ENCODE assay signal across 18 cellular contexts in genomic region chr12:26869908-26870459, GRCh38. TPM values are rescaled to one million over a fixed set of nuclear protein-coding genes. Genes with fewer than 3 reads are reported as not detected.
DNase-seq lines count a peak whose midpoint lies in the region; ATAC-seq and TF ChIP-seq lines count a peak whose summit lies in the region.
"Had no signal": no experiment of that assay in that cellular context is flagged by ENCODE, and none has a peak within 500 bp of the region (broad histone marks: within the 10 kb centered on the region; RNA-seq: fewer than 3 reads in every experiment).

No MANE protein-coding gene starts in this region.

- H3K9me3 ChIP-seq in mammary epithelial cell (replicated peaks; ENCODE audit: insufficient read depth, low read length), result no peaks in the 10 kb centered on the region
- no peaks in the 10 kb centered on the region for H3K9me3 ChIP-seq in naive thymus-derived CD4-positive, alpha-beta T cell (ENCODE audit: control insufficient read depth in 2 of 3, low read length in 3 of 3)
- H3K9me3 ChIP-seq in CD4-positive, alpha-beta T cell (ENCODE audit: control insufficient read depth, low read length), result no peaks in the 10 kb centered on the region
- H3K9me3 ChIP-seq: sigmoid colon, upper lobe of right lung had no signal

- in situ Hi-C loops in mammary epithelial cell (cut with MboI; ENCODE audit: low sequenced_read_pairs in 2 of 2), result no loop called here

- H3K4me2 ChIP-seq in KMS-11 (peak overlapping the region; percentile 93), mammary epithelial cell (ENCODE audit: insufficient read depth, low read depth, low read length) (peak overlapping the region; percentile 78)

- DNase-seq in NCI-H146 (lab: John Stamatoyannopoulos, UW) (peak; percentile 35), NCI-H146 treated with DMSO at 0.1 percent for 48 hours (lab: John Stamatoyannopoulos, UW; ENCODE audit: unreplicated experiment) (no peak), mammary epithelial cell (no peak), epidermal melanocyte (ENCODE audit: insufficient read length, low spot score) (no peak), NCI-H1105 (lab: John Stamatoyannopoulos, UW) (no peak)
- no peak for DNase-seq in naive thymus-derived CD4-positive, alpha-beta T cell
- DNase-seq in CD4-positive, alpha-beta T cell, result no peak
- DNase-seq: 8988T; activated CD4-positive, alpha-beta T cell treated with anti-CD3 and anti-CD28 coated beads, Interleukin-2, amount 50 U/mL, for 48 hours; amniotic stem cell; IMR-90; NCI-H1417 treated with DMSO at 0.1 percent for 48 hours; stimulated activated CD4-positive, alpha-beta T cell treated with anti-CD3 and anti-CD28 coated beads, Interleukin-4, amount 100 ng/mL, for 24 hours had no signal

- H3K4me1 ChIP-seq in KMS-11 (ENCODE audit: low read depth, poor library complexity, severe bottlenecking), result peaks cover 73% of the 10 kb centered on the region
- H3K4me1 ChIP-seq in mammary epithelial cell (ENCODE audit: insufficient read depth, low read length), result peaks cover 15% of the 10 kb centered on the region
- peaks cover 4 to 11% of the 10 kb centered on the region in 2 donors for H3K4me1 ChIP-seq in naive thymus-derived CD4-positive, alpha-beta T cell (ENCODE audit: control insufficient read depth in 2 of 2, insufficient read depth in 2 of 2, low read length in 2 of 2)

- CTCF ChIA-PET in mammary epithelial cell (lab: Charles Lee; ENCODE audit: low non-redundant PET), result interaction anchor here (1.1 kb wide), 1 partner anchor 15 kb away, joined by 3 read pairs; no protein-coding TSS in a partner anchor
- CTCF ChIA-PET in naive thymus-derived CD4-positive, alpha-beta T cell (lab: Charles Lee), result no interaction called here
- CTCF ChIA-PET in CD4-positive, alpha-beta T cell (lab: Charles Lee), result no interaction called here

- H3K36me3 Mint-ChIP-seq in naive thymus-derived CD4-positive, alpha-beta T cell, result peaks cover 0 to 6% (median 0%) of the 10 kb centered on the region in 5 donors
- no peaks in the 10 kb centered on the region for H3K36me3 Mint-ChIP-seq in CD4-positive, alpha-beta T cell (ENCODE audit: low read depth)
- H3K36me3 Mint-ChIP-seq: natural killer cell treated with Interleukin-12 subunit alpha and Interleukin-12 subunit beta and Interleukin-15 and Interleukin-18, amount 100 ng/mL, for 72 hours had no signal

- H3K27ac ChIP-seq in KMS-11 (peak overlapping the region; percentile 51; the same call in 1 of the 2 replicates), mammary epithelial cell (ENCODE audit: insufficient read depth, low read depth, low read length) (no peak overlapping the region)
- no peak overlapping the region for H3K27ac ChIP-seq in naive thymus-derived CD4-positive, alpha-beta T cell (ENCODE audit: low read depth, low read length)
- no peak overlapping the region for H3K27ac ChIP-seq in CD4-positive, alpha-beta T cell (ENCODE audit: low read depth, low read length)

- no peak overlapping the region for H3K27ac Mint-ChIP-seq in naive thymus-derived CD4-positive, alpha-beta T cell
- no peak overlapping the region for H3K27ac Mint-ChIP-seq in CD4-positive, alpha-beta T cell
- H3K27ac Mint-ChIP-seq: activated T-helper 1 cell treated with anti-CD3 and anti-CD28 coated beads, Interleukin-12 subunit alpha, Interleukin-12 subunit beta, Interleukin-2, Interleukin-4 antibody, amounts not matched to agents 30 ng/mL and 10 ng/mL and 1 ng/mL, durations not matched to agents 14 hours and 24 hours and 36 hours had no signal

- no peaks in the 10 kb centered on the region for H4K20me1 ChIP-seq in KMS-11 (ENCODE audit: insufficient read depth)
- H4K20me1 ChIP-seq in mammary epithelial cell (ENCODE audit: insufficient read depth, low read length), result no peaks in the 10 kb centered on the region

- POLR2A ChIA-PET in naive thymus-derived CD4-positive, alpha-beta T cell (lab: Charles Lee), result no interaction called here
- POLR2A ChIA-PET in CD4-positive, alpha-beta T cell (lab: Charles Lee), result no interaction called here

- dilution Hi-C loops in mammary epithelial cell (cut with HindIII; ENCODE audit: low sequenced_read_pairs), result no loop called here

- WGBS in mammary epithelial cell (ENCODE audit: low coverage, missing lambda C conversion rate), result 32% methylated on average over 6 of the region's 6 CpGs

- H3K36me3 ChIP-seq in KMS-11 (ENCODE audit: insufficient read depth) (no peaks in the 10 kb centered on the region), mammary epithelial cell (ENCODE audit: insufficient read depth, low read length) (no peaks in the 10 kb centered on the region)
- no peaks in the 10 kb centered on the region for H3K36me3 ChIP-seq in naive thymus-derived CD4-positive, alpha-beta T cell (ENCODE audit: control insufficient read depth in 2 of 3, insufficient read depth in 3 of 3, low read length in 3 of 3)
- H3K36me3 ChIP-seq: sigmoid colon, upper lobe of right lung had no signal

- peaks cover 0 to 2% (median 0%) of the 10 kb centered on the region in 11 donors for H3K9me3 Mint-ChIP-seq in naive thymus-derived CD4-positive, alpha-beta T cell
- no peaks in the 10 kb centered on the region for H3K9me3 Mint-ChIP-seq in CD4-positive, alpha-beta T cell
- H3K9me3 Mint-ChIP-seq: activated T-helper 1 cell treated with anti-CD3 and anti-CD28 coated beads, Interleukin-12 subunit alpha, Interleukin-12 subunit beta, Interleukin-2, Interleukin-4 antibody, amounts not matched to agents 30 ng/mL and 10 ng/mL and 1 ng/mL, durations not matched to agents 14 hours and 24 hours and 36 hours; natural killer cell treated with Interleukin-12 subunit alpha and Interleukin-12 subunit beta and Interleukin-15 and Interleukin-18, amount 100 ng/mL, for 72 hours had no signal

- H2AFZ ChIP-seq in KMS-11 (ENCODE audit: low read depth) (peak overlapping the region; percentile 55; the same call in 1 of the 2 replicates), mammary epithelial cell (ENCODE audit: low read depth, low read length) (peak overlapping the region; percentile 86)

- no TSS peak for BruUV-seq in mammary epithelial cell (replicated peaks; lab: Mats Ljungman, UMichigan)

- H3K27me3 Mint-ChIP-seq in naive thymus-derived CD4-positive, alpha-beta T cell, result peaks cover 0 to 21% (median 9%) of the 10 kb centered on the region in 5 donors
- no peaks in the 10 kb centered on the region for H3K27me3 Mint-ChIP-seq in CD4-positive, alpha-beta T cell

- intact Hi-C loops in mammary epithelial cell (cut with micrococcal nuclease), result no loop called here
- intact Hi-C loops in naive thymus-derived CD4-positive, alpha-beta T cell (cut with micrococcal nuclease), result no loop called here
- intact Hi-C loops in CD4-positive, alpha-beta T cell (cut with DNase I, micrococcal nuclease), result no loop called here

- peaks cover 19 to 29% (median 20%) of the 10 kb centered on the region in 7 donors for H3K4me1 Mint-ChIP-seq in naive thymus-derived CD4-positive, alpha-beta T cell
- H3K4me1 Mint-ChIP-seq in CD4-positive, alpha-beta T cell (ENCODE audit: low read depth), result peaks cover 24% of the 10 kb centered on the region

- H3K79me2 ChIP-seq in KMS-11 (ENCODE audit: insufficient read depth, low read depth), result no peaks in the 10 kb centered on the region
- H3K79me2 ChIP-seq in mammary epithelial cell (ENCODE audit: insufficient read depth, low read length), result no peaks in the 10 kb centered on the region

- no peak overlapping the region for H3K4me3 Mint-ChIP-seq in naive thymus-derived CD4-positive, alpha-beta T cell
- H3K4me3 Mint-ChIP-seq in CD4-positive, alpha-beta T cell, result no peak overlapping the region
- H3K4me3 Mint-ChIP-seq: activated T-helper 1 cell treated with anti-CD3 and anti-CD28 coated beads, Interleukin-12 subunit alpha, Interleukin-12 subunit beta, Interleukin-2, Interleukin-4 antibody, amounts not matched to agents 30 ng/mL and 10 ng/mL and 1 ng/mL, durations not matched to agents 14 hours and 24 hours and 36 hours; natural killer cell treated with Interleukin-12 subunit alpha and Interleukin-12 subunit beta and Interleukin-15 and Interleukin-18, amount 100 ng/mL, for 72 hours had no signal

- TF ChIP-seq CTCF in KMS-11 (conservative IDR thresholded peaks at IDR 0.05; ENCODE audit: low read depth, low read length), result no peak
- TF ChIP-seq CTCF in mammary epithelial cell (conservative IDR thresholded peaks at IDR 0.05 in 1 of 2, IDR thresholded peaks at IDR 0.05 in 1 of 2; ENCODE audit: extremely low read depth in 1 of 2, insufficient read depth in 1 of 2, low read depth in 1 of 2, low read length in 2 of 2), result no peak
- TF ChIP-seq CTCF in CD4-positive, alpha-beta T cell (IDR thresholded peaks at IDR 0.05), result no peak

- no peak overlapping the region for H3K4me3 ChIP-seq in KMS-11 (IDR thresholded peaks at IDR 0.05; ENCODE audit: insufficient read depth, low read depth, low read length)
- H3K4me3 ChIP-seq in mammary epithelial cell (replicated peaks in 1 of 3; ENCODE audit: insufficient read depth in 1 of 3, low read depth in 2 of 3, low read length in 3 of 3), result no peak overlapping the region
- no peak overlapping the region for H3K4me3 ChIP-seq in naive thymus-derived CD4-positive, alpha-beta T cell (ENCODE audit: low read length)
- H3K4me3 ChIP-seq: sigmoid colon, upper lobe of right lung had no signal

- H3K27me3 ChIP-seq in KMS-11 (ENCODE audit: insufficient read depth, low read depth) (no peaks in the 10 kb centered on the region), mammary epithelial cell (ENCODE audit: insufficient read depth, low read length) (no peaks in the 10 kb centered on the region)
- H3K27me3 ChIP-seq in naive thymus-derived CD4-positive, alpha-beta T cell (ENCODE audit: control insufficient read depth in 2 of 2, insufficient read depth in 2 of 2, low read length in 2 of 2), result no peaks in the 10 kb centered on the region
- no peaks in the 10 kb centered on the region for H3K27me3 ChIP-seq in CD4-positive, alpha-beta T cell (ENCODE audit: control insufficient read depth, insufficient read depth, low read length)
- H3K27me3 ChIP-seq: sigmoid colon, upper lobe of right lung had no signal

- H3K9ac ChIP-seq in KMS-11 (peak overlapping the region; percentile 1; the same call in 1 of the 2 replicates), mammary epithelial cell (ENCODE audit: insufficient read depth, low read length) (no peak overlapping the region)

- peak; percentile 13 for ATAC-seq in naive thymus-derived CD4-positive, alpha-beta T cell
- no peak for ATAC-seq in CD4-positive, alpha-beta T cell (ENCODE audit: poor library complexity)
- ATAC-seq: natural killer cell treated with Interleukin-12 subunit alpha and Interleukin-12 subunit beta and Interleukin-15 and Interleukin-18, amount 100 ng/mL, for 72 hours had no signal

RNA-seq across cellular contexts. Expression of gene ITPR2, which starts 37.0 kb away (rescaled TPM):
- total RNA-seq in mammary epithelial cell, result 10 to 100 TPM; 20.5 to 25.6 TPM
- 4.2 TPM for polyA plus RNA-seq in mammary epithelial cell
- polyA minus RNA-seq in mammary epithelial cell, result 98.6 TPM
- 10 to 100 TPM; 44.9 to 71.5 (median 59.2) TPM for total RNA-seq in naive thymus-derived CD4-positive, alpha-beta T cell
- polyA plus RNA-seq in naive thymus-derived CD4-positive, alpha-beta T cell, result 10 to 100 TPM; 11.3 to 15.5 TPM
- total RNA-seq in CD4-positive, alpha-beta T cell, result 10 to 100 TPM; 28.8 to 29.9 TPM
